Comparison of ENCODE assay signal across 1 cellular context in the genomic region with DNA sequence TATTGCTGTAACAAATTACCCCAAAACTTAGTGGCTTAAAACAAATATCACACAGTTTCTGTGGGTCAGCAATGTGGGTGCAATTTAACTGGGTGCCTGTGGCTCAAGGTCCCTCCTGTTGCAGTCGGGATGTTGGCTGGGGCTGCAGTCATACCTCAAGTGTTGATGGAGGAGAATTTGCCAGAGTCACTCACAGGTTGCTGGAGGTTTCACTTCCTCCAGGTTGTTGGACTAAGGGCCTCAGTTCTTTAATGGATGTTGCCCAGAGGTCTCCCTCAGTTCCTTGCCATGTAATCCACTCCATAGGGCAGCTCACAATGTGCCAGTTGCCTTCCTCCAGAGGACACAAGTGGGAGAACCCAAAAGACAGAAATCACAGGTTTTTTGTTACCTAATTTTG.
TF ChIP-seq lines count a peak whose summit lies in the region.

No MANE protein-coding gene starts in this region.

TF ChIP-seq in GM12878, 131 proteins besides CTCF, POLR2A, EP300 and RAD21:
- no peak for TF ChIP-seq NR2F1 (conservative IDR thresholded peaks at IDR 0.05)
- TF ChIP-seq, protein P1, sequence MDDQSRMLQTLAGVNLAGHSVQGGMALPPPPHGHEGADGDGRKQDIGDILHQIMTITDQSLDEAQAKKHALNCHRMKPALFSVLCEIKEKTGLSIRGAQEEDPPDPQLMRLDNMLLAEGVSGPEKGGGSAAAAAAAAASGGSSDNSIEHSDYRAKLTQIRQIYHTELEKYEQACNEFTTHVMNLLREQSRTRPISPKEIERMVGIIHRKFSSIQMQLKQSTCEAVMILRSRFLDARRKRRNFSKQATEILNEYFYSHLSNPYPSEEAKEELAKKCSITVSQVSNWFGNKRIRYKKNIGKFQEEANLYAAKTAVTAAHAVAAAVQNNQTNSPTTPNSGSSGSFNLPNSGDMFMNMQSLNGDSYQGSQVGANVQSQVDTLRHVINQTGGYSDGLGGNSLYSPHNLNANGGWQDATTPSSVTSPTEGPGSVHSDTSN (IDR thresholded peaks at IDR 0.05; ENCODE audit: insufficient replicate concordance, low read depth, low read length), result peak; percentile 18
- TF ChIP-seq, protein P2, sequence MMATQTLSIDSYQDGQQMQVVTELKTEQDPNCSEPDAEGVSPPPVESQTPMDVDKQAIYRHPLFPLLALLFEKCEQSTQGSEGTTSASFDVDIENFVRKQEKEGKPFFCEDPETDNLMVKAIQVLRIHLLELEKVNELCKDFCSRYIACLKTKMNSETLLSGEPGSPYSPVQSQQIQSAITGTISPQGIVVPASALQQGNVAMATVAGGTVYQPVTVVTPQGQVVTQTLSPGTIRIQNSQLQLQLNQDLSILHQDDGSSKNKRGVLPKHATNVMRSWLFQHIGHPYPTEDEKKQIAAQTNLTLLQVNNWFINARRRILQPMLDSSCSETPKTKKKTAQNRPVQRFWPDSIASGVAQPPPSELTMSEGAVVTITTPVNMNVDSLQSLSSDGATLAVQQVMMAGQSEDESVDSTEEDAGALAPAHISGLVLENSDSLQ (IDR thresholded peaks at IDR 0.05), result peak; percentile 47; the same call in 1 of the 2 replicates
- TF ChIP-seq SPI1 (IDR thresholded peaks at IDR 0.05; ENCODE audit: borderline replicate concordance, insufficient read depth, low read depth, low read length), result peak; percentile 86
- no peak for TF ChIP-seq CHD2 (IDR thresholded peaks at IDR 0.05; ENCODE audit: borderline replicate concordance, low read depth, low read length)
TF ChIP-seq in GM12878: peak in this region for 3.
